ENCODE assay signal across 32 cellular contexts in genomic region chr20:32594204-32594603, GRCh38.
"Had no signal": no experiment of that assay in that cellular context is flagged by ENCODE, and none has a peak within 500 bp of the region (broad histone marks: within the 10 kb centered on the region; RNA-seq: fewer than 3 reads in every experiment).

No MANE protein-coding gene starts in this region.

- ATAC-seq: activated CD4-positive, CD25-positive, alpha-beta regulatory T cell treated with anti-CD3 and anti-CD28 coated beads, Interleukin-2, amount 50 U/mL, for 24 hours; activated naive CD8-positive, alpha-beta T cell treated with anti-CD3 and anti-CD28 coated beads, Interleukin-2, amount 50 U/mL, for 24 hours; body of pancreas; esophagus mucosa; T-cell had no signal

- H3K9me3 ChIP-seq: adrenal gland, body of pancreas, breast epithelium had no signal

- DNase-seq: activated B cell treated with CpG ODN at 0.5 μM for 24 hours; activated CD4-positive, alpha-beta T cell treated with anti-CD3 and anti-CD28 coated beads for 48 hours; activated CD4-positive, alpha-beta T cell treated with anti-CD3 and anti-CD28 coated beads, Interleukin-2, amount 50 U/mL, for 1 hour; activated CD8-positive, alpha-beta memory T cell treated with anti-CD3 and anti-CD28 coated beads for 24 hours; activated CD8-positive, alpha-beta memory T cell treated with anti-CD3 and anti-CD28 coated beads, Interleukin-2, amount 50 U/mL, for 4 hours; activated CD8-positive, alpha-beta T cell treated with anti-CD3 and anti-CD28 coated beads for 36 hours; activated gamma-delta T cell; activated naive CD4-positive, alpha-beta T cell; activated naive CD4-positive, alpha-beta T cell treated with anti-CD3 and anti-CD28 coated beads, Interleukin-2, amount 10 ng/mL, durations not matched to agents 7 days and 5 days; activated naive CD8-positive, alpha-beta T cell treated with anti-CD3 and anti-CD28 coated beads for 36 hours; activated naive CD8-positive, alpha-beta T cell treated with anti-CD3 and anti-CD28 coated beads, Interleukin-2, amount 50 U/mL, for 24 hours; activated T-cell treated with anti-CD3 and anti-CD28 coated beads, Interleukin-2, amount 50 U/mL, for 1 hour; adrenal gland; amygdala; aorta; body of pancreas; central memory CD4-positive, alpha-beta T cell; dorsolateral prefrontal cortex; effector memory CD4-positive, alpha-beta T cell; endodermal cell; foreskin fibroblast; head of caudate nucleus; T-cell; T1000; WERI-Rb-1 had no signal

- H3K4me3 Mint-ChIP-seq: activated B cell treated with CpG ODN at 0.5 μM for 24 hours; activated CD8-positive, alpha-beta T cell treated with anti-CD3 and anti-CD28 coated beads for 36 hours; activated naive CD4-positive, alpha-beta T cell treated with anti-CD3 and anti-CD28 coated beads, Interleukin-2, amount 10 ng/mL, durations not matched to agents 7 days and 5 days; activated naive CD8-positive, alpha-beta T cell treated with anti-CD3 and anti-CD28 coated beads for 36 hours; activated naive CD8-positive, alpha-beta T cell treated with anti-CD3 and anti-CD28 coated beads, Interleukin-2, amount 50 U/mL, for 24 hours; activated T-helper 1 cell treated with anti-CD3 and anti-CD28 coated beads, Interleukin-12 subunit alpha, Interleukin-12 subunit beta, Interleukin-2, Interleukin-4 antibody, amounts not matched to agents 30 ng/mL and 10 ng/mL and 1 ng/mL, durations not matched to agents 14 hours and 24 hours and 36 hours; dendritic cell treated with granulocyte-macrophage colony-stimulating factor and Interleukin-4, amounts not matched to agents 40 ng/mL and 50 ng/mL, for 4 days; endodermal cell; T-cell; T-helper 1 cell treated with Interleukin-12 subunit alpha and Interleukin-12 subunit beta and Interleukin-4 antibody, amounts not matched to agents 30 μg/mL and 1 μg/mL, for 36 hours; T-helper 2 cell treated with Interferon-gamma antibody and Interleukin-4, amounts not matched to agents 5 μg/mL and 100 μg/mL, for 36 hours had no signal

- H3K27me3 Mint-ChIP-seq: activated B cell treated with CpG ODN at 0.5 μM for 24 hours; activated CD8-positive, alpha-beta T cell treated with anti-CD3 and anti-CD28 coated beads for 36 hours; activated naive CD8-positive, alpha-beta T cell treated with anti-CD3 and anti-CD28 coated beads for 36 hours; activated naive CD8-positive, alpha-beta T cell treated with anti-CD3 and anti-CD28 coated beads, Interleukin-2, amount 50 U/mL, for 24 hours; T-cell had no signal

- H3K36me3 Mint-ChIP-seq: activated naive CD4-positive, alpha-beta T cell treated with anti-CD3 and anti-CD28 coated beads, Interleukin-2, amount 10 ng/mL, durations not matched to agents 7 days and 5 days; activated naive CD8-positive, alpha-beta T cell treated with anti-CD3 and anti-CD28 coated beads for 36 hours; T-cell had no signal

- H3K27ac Mint-ChIP-seq: activated B cell treated with CpG ODN at 0.5 μM for 24 hours; activated CD8-positive, alpha-beta T cell treated with anti-CD3 and anti-CD28 coated beads for 36 hours; activated naive CD4-positive, alpha-beta T cell treated with anti-CD3 and anti-CD28 coated beads, Interleukin-2, amount 10 ng/mL, durations not matched to agents 7 days and 5 days; activated naive CD8-positive, alpha-beta T cell treated with anti-CD3 and anti-CD28 coated beads for 36 hours; activated naive CD8-positive, alpha-beta T cell treated with anti-CD3 and anti-CD28 coated beads, Interleukin-2, amount 50 U/mL, for 24 hours; activated T-helper 1 cell treated with anti-CD3 and anti-CD28 coated beads, Interleukin-12 subunit alpha, Interleukin-12 subunit beta, Interleukin-2, Interleukin-4 antibody, amounts not matched to agents 30 ng/mL and 10 ng/mL and 1 ng/mL, durations not matched to agents 14 hours and 24 hours and 36 hours; dendritic cell treated with granulocyte-macrophage colony-stimulating factor and Interleukin-4, amounts not matched to agents 40 ng/mL and 50 ng/mL, for 4 days; endodermal cell; T-helper 1 cell treated with Interleukin-12 subunit alpha and Interleukin-12 subunit beta and Interleukin-4 antibody, amounts not matched to agents 30 μg/mL and 1 μg/mL, for 36 hours; T-helper 2 cell treated with Interferon-gamma antibody and Interleukin-4, amounts not matched to agents 5 μg/mL and 100 μg/mL, for 36 hours had no signal

- H3K9me3 Mint-ChIP-seq: activated B cell treated with CpG ODN at 0.5 μM for 24 hours; activated CD8-positive, alpha-beta T cell treated with anti-CD3 and anti-CD28 coated beads for 36 hours; activated naive CD4-positive, alpha-beta T cell treated with anti-CD3 and anti-CD28 coated beads, Interleukin-2, amount 10 ng/mL, durations not matched to agents 7 days and 5 days; activated naive CD8-positive, alpha-beta T cell treated with anti-CD3 and anti-CD28 coated beads for 36 hours; activated naive CD8-positive, alpha-beta T cell treated with anti-CD3 and anti-CD28 coated beads, Interleukin-2, amount 50 U/mL, for 24 hours; activated T-helper 1 cell treated with anti-CD3 and anti-CD28 coated beads, Interleukin-12 subunit alpha, Interleukin-12 subunit beta, Interleukin-2, Interleukin-4 antibody, amounts not matched to agents 30 ng/mL and 10 ng/mL and 1 ng/mL, durations not matched to agents 14 hours and 24 hours and 36 hours; dendritic cell treated with granulocyte-macrophage colony-stimulating factor and Interleukin-4, amounts not matched to agents 40 ng/mL and 50 ng/mL, for 4 days; endodermal cell; T-cell; T-helper 1 cell treated with Interleukin-12 subunit alpha and Interleukin-12 subunit beta and Interleukin-4 antibody, amounts not matched to agents 30 μg/mL and 1 μg/mL, for 36 hours; T-helper 2 cell treated with Interferon-gamma antibody and Interleukin-4, amounts not matched to agents 5 μg/mL and 100 μg/mL, for 36 hours had no signal

- H3K4me1 Mint-ChIP-seq: activated B cell treated with CpG ODN at 0.5 μM for 24 hours; activated naive CD4-positive, alpha-beta T cell treated with anti-CD3 and anti-CD28 coated beads, Interleukin-2, amount 10 ng/mL, durations not matched to agents 7 days and 5 days; endodermal cell had no signal
